In genomic region chr12:120445911-120446909, GRCh38 we compare ENCODE assay signal across 1 cellular context.
TF ChIP-seq lines count a peak whose summit lies in the region.

A gene with protein sequence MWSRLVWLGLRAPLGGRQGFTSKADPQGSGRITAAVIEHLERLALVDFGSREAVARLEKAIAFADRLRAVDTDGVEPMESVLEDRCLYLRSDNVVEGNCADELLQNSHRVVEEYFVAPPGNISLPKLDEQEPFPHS (plus strand): TSS chr12:120446444. CDS start chr12:120446481, 37 bp downstream.
Gene TRIAP1, minus strand, starts transcription at chr12:120446384. Its CDS starts 12 bp downstream, at chr12:120446372.

TF ChIP-seq in K562, 482 proteins besides CTCF, POLR2A, EP300 and RAD21 (continued from another document and continues in another):
- TF ChIP-seq, protein P1, sequence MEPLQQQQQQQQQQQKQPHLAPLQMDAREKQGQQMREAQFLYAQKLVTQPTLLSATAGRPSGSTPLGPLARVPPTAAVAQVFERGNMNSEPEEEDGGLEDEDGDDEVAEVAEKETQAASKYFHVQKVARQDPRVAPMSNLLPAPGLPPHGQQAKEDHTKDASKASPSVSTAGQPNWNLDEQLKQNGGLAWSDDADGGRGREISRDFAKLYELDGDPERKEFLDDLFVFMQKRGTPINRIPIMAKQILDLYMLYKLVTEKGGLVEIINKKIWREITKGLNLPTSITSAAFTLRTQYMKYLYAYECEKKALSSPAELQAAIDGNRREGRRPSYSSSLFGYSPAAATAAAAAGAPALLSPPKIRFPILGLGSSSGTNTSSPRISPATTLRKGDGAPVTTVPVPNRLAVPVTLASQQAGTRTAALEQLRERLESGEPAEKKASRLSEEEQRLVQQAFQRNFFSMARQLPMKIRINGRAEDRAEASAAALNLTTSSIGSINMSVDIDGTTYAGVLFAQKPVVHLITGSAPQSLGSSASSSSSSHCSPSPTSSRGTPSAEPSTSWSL (CRISPR knock-in tag; IDR thresholded peaks at IDR 0.05; ENCODE audit: borderline replicate concordance): 0 out of 2 replicates have a peak, but pooled peaks have one; percentile 49
- TF ChIP-seq NCOA1 (IDR thresholded peaks at IDR 0.05; ENCODE audit: low read depth) (no peak), CC2D1A (IDR thresholded peaks at IDR 0.05) (peak; percentile 42; the same call in 1 of the 2 replicates), MXD1 (CRISPR knock-in tag; IDR thresholded peaks at IDR 0.05; ENCODE audit: borderline replicate concordance, poor library complexity, severe bottlenecking) (peak; percentile 91), ZNF384 (IDR thresholded peaks at IDR 0.05; ENCODE audit: low read depth, low read length) (peak; percentile 59), OTX1 (CRISPR knock-in tag; IDR thresholded peaks at IDR 0.05) (no peak), FOXK2 (conservative IDR thresholded peaks at IDR 0.05 in 1 of 2, IDR thresholded peaks at IDR 0.05 in 1 of 2; ENCODE audit: low read depth in 2 of 2) (peak; percentile 81 to 90), PRPF4 (IDR thresholded peaks at IDR 0.05; ENCODE audit: insufficient read depth, low read depth, low read length, poor library complexity, severe bottlenecking) (peak; percentile 91), BCLAF1 (IDR thresholded peaks at IDR 0.05; ENCODE audit: borderline replicate concordance in 1 of 2, control insufficient read depth in 1 of 2, low read depth in 2 of 2, low read length in 1 of 2) (0 out of 4 replicates have a peak, but pooled peaks of 1 of the 2 experiments have one; percentile 26), DACH1 (IDR thresholded peaks at IDR 0.05; ENCODE audit: partially characterized antibody) (peak; percentile 73), ZNF785 (CRISPR knock-in tag; IDR thresholded peaks at IDR 0.05) (no peak), HDAC6 (IDR thresholded peaks at IDR 0.05; ENCODE audit: low read depth, low read length) (0 out of 2 replicates have a peak, but pooled peaks have one; percentile 15), ZBTB12 (CRISPR knock-in tag; IDR thresholded peaks at IDR 0.05) (peak; percentile 100), KLF16 (IDR thresholded peaks at IDR 0.05) (peak; percentile 72), SRF (CRISPR knock-in tag; IDR thresholded peaks at IDR 0.05) (no peak; a peak in 1 of 4 replicates), HCFC1 (IDR thresholded peaks at IDR 0.05; ENCODE audit: low read depth, low read length) (peak; percentile 97), NFE2L1 (tag; IDR thresholded peaks at IDR 0.05; ENCODE audit: borderline replicate concordance, low read depth) (no peak), ZNF175 (CRISPR knock-in tag; IDR thresholded peaks at IDR 0.05; ENCODE audit: low read depth) (no peak), TAF7 (tag; IDR thresholded peaks at IDR 0.05) (peak; percentile 80), RFX5 (IDR thresholded peaks at IDR 0.05; ENCODE audit: low read depth, low read length) (no peak), ERF (CRISPR knock-in tag; IDR thresholded peaks at IDR 0.05) (0 out of 2 replicates have a peak, but pooled peaks have one; percentile 32), CHD1 (IDR thresholded peaks at IDR 0.05; ENCODE audit: low read length) (peak; percentile 23), TARDBP (IDR thresholded peaks at IDR 0.05) (peak; percentile 27; the same call in 1 of the 2 replicates), KDM5B (IDR thresholded peaks at IDR 0.05; ENCODE audit: insufficient replicate concordance, low read depth, low read length) (peak; percentile 89), ZNF740 (CRISPR knock-in tag; IDR thresholded peaks at IDR 0.05) (peak; percentile 94), ZNF740 (tag; IDR thresholded peaks at IDR 0.05) (peak in 1 of 2 experiments; percentile 58; a peak in 1 of 4 replicates), ZNF143 (CRISPR knock-in tag; IDR thresholded peaks at IDR 0.05) (0 out of 2 replicates have a peak, but pooled peaks have one; percentile 55), JUND (IDR thresholded peaks at IDR 0.05; ENCODE audit: borderline replicate concordance, low read depth, low read length) (peak; percentile 72; the same call in 1 of the 2 replicates), JUND (tag; IDR thresholded peaks at IDR 0.05; ENCODE audit: borderline replicate concordance, low read depth, low read length) (peak; percentile 64; the same call in 2 of the 3 replicates), TAL1 (IDR thresholded peaks at IDR 0.05) (no peak), ARID1B (IDR thresholded peaks at IDR 0.05) (peak; percentile 36), TEAD4 (IDR thresholded peaks at IDR 0.05; ENCODE audit: low read length) (no peak), TEAD4 (CRISPR knock-in tag; IDR thresholded peaks at IDR 0.05; ENCODE audit: borderline replicate concordance) (peak; percentile 49; the same call in 1 of the 2 replicates), ATF7 (IDR thresholded peaks at IDR 0.05) (peak; percentile 91), ZBTB2 (IDR thresholded peaks at IDR 0.05) (no peak), ETV5 (CRISPR knock-in tag; IDR thresholded peaks at IDR 0.05; ENCODE audit: low read depth) (peak; percentile 61; the same call in 1 of the 2 replicates)
- TF ChIP-seq, protein P2, sequence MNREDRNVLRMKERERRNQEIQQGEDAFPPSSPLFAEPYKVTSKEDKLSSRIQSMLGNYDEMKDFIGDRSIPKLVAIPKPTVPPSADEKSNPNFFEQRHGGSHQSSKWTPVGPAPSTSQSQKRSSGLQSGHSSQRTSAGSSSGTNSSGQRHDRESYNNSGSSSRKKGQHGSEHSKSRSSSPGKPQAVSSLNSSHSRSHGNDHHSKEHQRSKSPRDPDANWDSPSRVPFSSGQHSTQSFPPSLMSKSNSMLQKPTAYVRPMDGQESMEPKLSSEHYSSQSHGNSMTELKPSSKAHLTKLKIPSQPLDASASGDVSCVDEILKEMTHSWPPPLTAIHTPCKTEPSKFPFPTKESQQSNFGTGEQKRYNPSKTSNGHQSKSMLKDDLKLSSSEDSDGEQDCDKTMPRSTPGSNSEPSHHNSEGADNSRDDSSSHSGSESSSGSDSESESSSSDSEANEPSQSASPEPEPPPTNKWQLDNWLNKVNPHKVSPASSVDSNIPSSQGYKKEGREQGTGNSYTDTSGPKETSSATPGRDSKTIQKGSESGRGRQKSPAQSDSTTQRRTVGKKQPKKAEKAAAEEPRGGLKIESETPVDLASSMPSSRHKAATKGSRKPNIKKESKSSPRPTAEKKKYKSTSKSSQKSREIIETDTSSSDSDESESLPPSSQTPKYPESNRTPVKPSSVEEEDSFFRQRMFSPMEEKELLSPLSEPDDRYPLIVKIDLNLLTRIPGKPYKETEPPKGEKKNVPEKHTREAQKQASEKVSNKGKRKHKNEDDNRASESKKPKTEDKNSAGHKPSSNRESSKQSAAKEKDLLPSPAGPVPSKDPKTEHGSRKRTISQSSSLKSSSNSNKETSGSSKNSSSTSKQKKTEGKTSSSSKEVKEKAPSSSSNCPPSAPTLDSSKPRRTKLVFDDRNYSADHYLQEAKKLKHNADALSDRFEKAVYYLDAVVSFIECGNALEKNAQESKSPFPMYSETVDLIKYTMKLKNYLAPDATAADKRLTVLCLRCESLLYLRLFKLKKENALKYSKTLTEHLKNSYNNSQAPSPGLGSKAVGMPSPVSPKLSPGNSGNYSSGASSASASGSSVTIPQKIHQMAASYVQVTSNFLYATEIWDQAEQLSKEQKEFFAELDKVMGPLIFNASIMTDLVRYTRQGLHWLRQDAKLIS (CRISPR knock-in tag; IDR thresholded peaks at IDR 0.05): peak; percentile 91; the same call in 1 of the 2 replicates
- TF ChIP-seq, protein P3, sequence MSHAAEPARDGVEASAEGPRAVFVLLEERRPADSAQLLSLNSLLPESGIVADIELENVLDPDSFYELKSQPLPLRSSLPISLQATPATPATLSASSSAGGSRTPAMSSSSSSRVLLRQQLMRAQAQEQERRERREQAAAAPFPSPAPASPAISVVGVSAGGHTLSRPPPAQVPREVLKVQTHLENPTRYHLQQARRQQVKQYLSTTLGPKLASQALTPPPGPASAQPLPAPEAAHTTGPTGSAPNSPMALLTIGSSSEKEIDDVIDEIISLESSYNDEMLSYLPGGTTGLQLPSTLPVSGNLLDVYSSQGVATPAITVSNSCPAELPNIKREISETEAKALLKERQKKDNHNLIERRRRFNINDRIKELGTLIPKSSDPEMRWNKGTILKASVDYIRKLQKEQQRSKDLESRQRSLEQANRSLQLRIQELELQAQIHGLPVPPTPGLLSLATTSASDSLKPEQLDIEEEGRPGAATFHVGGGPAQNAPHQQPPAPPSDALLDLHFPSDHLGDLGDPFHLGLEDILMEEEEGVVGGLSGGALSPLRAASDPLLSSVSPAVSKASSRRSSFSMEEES (CRISPR knock-in tag; IDR thresholded peaks at IDR 0.05): no peak
- TF ChIP-seq, protein P4, sequence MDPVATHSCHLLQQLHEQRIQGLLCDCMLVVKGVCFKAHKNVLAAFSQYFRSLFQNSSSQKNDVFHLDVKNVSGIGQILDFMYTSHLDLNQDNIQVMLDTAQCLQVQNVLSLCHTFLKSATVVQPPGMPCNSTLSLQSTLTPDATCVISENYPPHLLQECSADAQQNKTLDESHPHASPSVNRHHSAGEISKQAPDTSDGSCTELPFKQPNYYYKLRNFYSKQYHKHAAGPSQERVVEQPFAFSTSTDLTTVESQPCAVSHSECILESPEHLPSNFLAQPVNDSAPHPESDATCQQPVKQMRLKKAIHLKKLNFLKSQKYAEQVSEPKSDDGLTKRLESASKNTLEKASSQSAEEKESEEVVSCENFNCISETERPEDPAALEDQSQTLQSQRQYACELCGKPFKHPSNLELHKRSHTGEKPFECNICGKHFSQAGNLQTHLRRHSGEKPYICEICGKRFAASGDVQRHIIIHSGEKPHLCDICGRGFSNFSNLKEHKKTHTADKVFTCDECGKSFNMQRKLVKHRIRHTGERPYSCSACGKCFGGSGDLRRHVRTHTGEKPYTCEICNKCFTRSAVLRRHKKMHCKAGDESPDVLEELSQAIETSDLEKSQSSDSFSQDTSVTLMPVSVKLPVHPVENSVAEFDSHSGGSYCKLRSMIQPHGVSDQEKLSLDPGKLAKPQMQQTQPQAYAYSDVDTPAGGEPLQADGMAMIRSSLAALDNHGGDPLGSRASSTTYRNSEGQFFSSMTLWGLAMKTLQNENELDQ (CRISPR knock-in tag; IDR thresholded peaks at IDR 0.05; ENCODE audit: borderline replicate concordance): 0 out of 2 replicates have a peak, but pooled peaks have one; percentile 85
